ENCODE assay signal across 1 cellular context in the genomic region with DNA sequence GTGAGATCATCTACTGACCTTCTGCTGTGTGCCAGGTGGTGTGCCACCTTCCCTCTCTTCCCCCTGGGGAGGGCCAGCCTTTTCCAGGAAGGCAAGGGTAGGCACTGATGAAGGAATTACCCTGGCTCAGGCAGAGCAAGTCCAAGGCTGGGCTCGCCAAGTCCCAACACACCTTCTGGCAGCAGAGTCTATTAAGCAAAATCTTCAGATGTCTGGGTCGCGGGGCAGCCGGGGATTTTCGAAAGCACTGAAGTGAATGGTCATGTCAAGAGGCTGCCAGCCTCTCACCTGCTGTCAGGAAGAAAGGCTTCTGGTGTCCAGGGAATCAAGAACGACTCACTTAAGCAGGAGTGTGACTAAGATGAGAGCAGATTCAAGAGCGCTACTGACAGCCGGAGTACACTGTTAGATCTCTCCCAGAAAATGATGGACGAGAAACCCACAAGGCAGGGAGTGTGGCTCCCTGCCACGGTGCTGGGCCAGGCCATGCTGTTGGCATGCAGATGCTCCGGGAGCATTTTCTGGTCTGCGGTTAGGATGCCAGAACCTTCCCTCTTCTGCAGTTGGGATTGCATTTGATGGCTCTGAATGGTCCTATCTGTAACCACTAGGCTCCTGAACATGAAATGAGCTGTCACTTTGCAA.
TF ChIP-seq lines count a peak whose summit lies in the region.

No MANE protein-coding gene starts in this region.

TF ChIP-seq in IMR-90, 13 proteins besides CTCF, POLR2A, EP300 and RAD21 (continued from another document):
- TF ChIP-seq RCOR1 (IDR thresholded peaks at IDR 0.05; ENCODE audit: insufficient replicate concordance, low read length) = no peak
- TF ChIP-seq FOS (IDR thresholded peaks at IDR 0.05; ENCODE audit: low read depth, low read length) = no peak
- TF ChIP-seq MAFK (IDR thresholded peaks at IDR 0.05; ENCODE audit: low read depth, low read length) = no peak
TF ChIP-seq in IMR-90: peak in this region for 0.
